11 cellular contexts compared by ENCODE assay signal in genomic region chr11:64385953-64386704, GRCh38. TPM values are rescaled to one million over a fixed set of nuclear protein-coding genes. Genes with fewer than 3 reads are reported as not detected.
A peak's percentile ranks its signal among the peaks of the same experiment; 100 is the strongest.
DNase-seq lines count a peak whose midpoint lies in the region; ATAC-seq and TF ChIP-seq lines count a peak whose summit lies in the region.
"Had no signal": no experiment of that assay in that cellular context is flagged by ENCODE, and none has a peak within 500 bp of the region (broad histone marks: within the 10 kb centered on the region; RNA-seq: fewer than 3 reads in every experiment).

No MANE protein-coding gene starts in this region.

- POLR2A ChIA-PET in HCT116 (lab: Charles Lee): interaction anchor here (0.5 kb wide), 1 partner anchor 1619 kb away, joined by 3 read pairs; no protein-coding TSS in a partner anchor

- H3K27me3 Mint-ChIP-seq in effector memory CD8-positive, alpha-beta T cell: peaks cover 5 to 35% of the 10 kb centered on the region in 2 donors

- no peaks in the 10 kb centered on the region for H4K20me1 ChIP-seq in HCT116 (ENCODE audit: insufficient read depth)

- H3K27me3 ChIP-seq in HCT116 (ENCODE audit: insufficient read depth, low read length) (no peaks in the 10 kb centered on the region), colonic mucosa (no peaks in the 10 kb centered on the region)

- H3K9me3 ChIP-seq in HCT116 (ENCODE audit: control insufficient read depth in 1 of 2, insufficient read depth in 1 of 2, low read depth in 1 of 2, low read length in 2 of 2) (no peaks in the 10 kb centered on the region), colonic mucosa (no peaks in the 10 kb centered on the region)

- intact Hi-C loops in HCT116 (cut with micrococcal nuclease): no loop called here
- intact Hi-C loops in colonic mucosa (cut with DNase I): no loop called here

- peak; percentile 24 for DNase-seq in ACHN
- DNase-seq in HCT116 (ENCODE audit: low read depth, low spot score): peak; percentile 38
- peak; percentile 91 for DNase-seq in RPMI7951 (ENCODE audit: low read depth)
- no peak for DNase-seq in effector memory CD8-positive, alpha-beta T cell
- no peak for DNase-seq in NCI-H1436 treated with DMSO at 0.1 percent for 48 hours (lab: John Stamatoyannopoulos, UW)
- DNase-seq in colonic mucosa: no peak
- DNase-seq in COLO668 (lab: John Stamatoyannopoulos, UW; ENCODE audit: unreplicated experiment): no peak
- DNase-seq: H9, left cardiac atrium had no signal

- H3K36me3 ChIP-seq in HCT116 (ENCODE audit: control insufficient read depth in 1 of 2, insufficient read depth in 2 of 2, low read length in 2 of 2) (no peaks in the 10 kb centered on the region), colonic mucosa (no peaks in the 10 kb centered on the region)

- H3K9ac ChIP-seq in HCT116 (ENCODE audit: low read length) (no peak overlapping the region), colonic mucosa (ENCODE audit: low read depth in 2 of 2, low read length in 2 of 2) (no peak overlapping the region)

- CTCF ChIA-PET in HCT116 (lab: Charles Lee): interaction anchor here (1.5 kb wide), 1 partner anchor 63 kb away, joined by 5 read pairs; no protein-coding TSS in a partner anchor

- no peak overlapping the region for H2AFZ ChIP-seq in HCT116 (ENCODE audit: low read depth, low read length, poor library complexity, severe bottlenecking)

- H3K4me3 Mint-ChIP-seq in effector memory CD8-positive, alpha-beta T cell: no peak overlapping the region
- H3K4me3 Mint-ChIP-seq: H9; T-helper 1 cell treated with Interleukin-12 subunit alpha and Interleukin-12 subunit beta and Interleukin-4 antibody, amounts not matched to agents 30 μg/mL and 1 μg/mL, for 36 hours had no signal

- H3K4me3 ChIP-seq in HCT116 (replicated peaks in 1 of 2; ENCODE audit: low read depth in 1 of 2, low read length in 2 of 2) (no peak overlapping the region), colonic mucosa (no peak overlapping the region)

- TF ChIP-seq CTCF in HCT116 (IDR thresholded peaks at IDR 0.05 in 2 of 3, conservative IDR thresholded peaks at IDR 0.05 in 1 of 3; ENCODE audit: borderline replicate concordance in 1 of 3, insufficient read depth in 1 of 3, low read depth in 2 of 3, low read length in 2 of 3): no peak
- no peak for TF ChIP-seq CTCF in colonic mucosa (IDR thresholded peaks at IDR 0.05)

- no peak overlapping the region for H3K27ac Mint-ChIP-seq in effector memory CD8-positive, alpha-beta T cell
- H3K27ac Mint-ChIP-seq: H9 had no signal

- peak overlapping the region; percentile 56 for H3K4me2 ChIP-seq in HCT116 (ENCODE audit: low read length)

- no peak for TF ChIP-seq POLR2A in HCT116 (IDR thresholded peaks at IDR 0.05; ENCODE audit: borderline replicate concordance, extremely low read depth, insufficient read depth, insufficient read length)

- no peak overlapping the region for H3K27ac ChIP-seq in HCT116 (ENCODE audit: low read depth, low read length)
- H3K27ac ChIP-seq in colonic mucosa: no peak overlapping the region

- no TSS peak for BruUV-seq in HCT116 (replicated peaks; lab: Mats Ljungman, UMichigan)

- H3K4me1 Mint-ChIP-seq in effector memory CD8-positive, alpha-beta T cell (ENCODE audit: low read depth in 2 of 2): peaks cover 21 to 25% of the 10 kb centered on the region in 2 donors

- no peaks in the 10 kb centered on the region for H3K36me3 Mint-ChIP-seq in effector memory CD8-positive, alpha-beta T cell (ENCODE audit: insufficient read depth)

- ATAC-seq in HCT116 (peak; percentile 65), HG03432 (IDR thresholded peaks at IDR 0.05; ENCODE audit: unreplicated experiment) (no peak)
- ATAC-seq in effector memory CD8-positive, alpha-beta T cell (replicated peaks): peak; percentile 35

- H3K79me2 ChIP-seq in HCT116 (ENCODE audit: insufficient read depth, low read length): no peaks in the 10 kb centered on the region

- no peaks in the 10 kb centered on the region for H3K9me3 Mint-ChIP-seq in effector memory CD8-positive, alpha-beta T cell

- H3K9me2 ChIP-seq in HCT116 (ENCODE audit: insufficient read depth): no peaks in the 10 kb centered on the region

- H3K4me1 ChIP-seq in HCT116 (ENCODE audit: control insufficient read depth in 1 of 2, insufficient read depth in 2 of 2, low read length in 2 of 2): peaks cover 8 to 35% of the 10 kb centered on the region in 2 experiments
- no peaks in the 10 kb centered on the region for H3K4me1 ChIP-seq in colonic mucosa

- RAD21 ChIA-PET in HCT116 (lab: Charles Lee; ENCODE audit: low non-redundant PET in 1 of 2, low total read pairs in 2 of 2, uncharacterized antibody in 2 of 2, unreplicated experiment in 2 of 2): no interaction called here

- in situ Hi-C loops in ACHN (cut with HindIII; ENCODE audit: low pct_ligation_motif_present, low pct_unique_long_range_greater_than_20kb, low sequenced_read_pairs): no loop called here

- TF ChIP-seq RAD21 in HCT116 (IDR thresholded peaks at IDR 0.05; ENCODE audit: low read depth): no peak

TF ChIP-seq in HCT116, 20 proteins besides CTCF, POLR2A, EP300 and RAD21 (continues in another document):
- no peak for TF ChIP-seq TCF7L2 (IDR thresholded peaks at IDR 0.05; ENCODE audit: borderline replicate concordance, extremely low read depth, insufficient read depth, insufficient read length)
- TF ChIP-seq FOSL1 (IDR thresholded peaks at IDR 0.05; ENCODE audit: low read depth): peak; percentile 37; the same call in 1 of the 2 replicates
- peak; percentile 46; the same call in 1 of the 2 replicates for TF ChIP-seq SP1 (IDR thresholded peaks at IDR 0.05; ENCODE audit: low read depth)
- no peak for TF ChIP-seq EGR1 (IDR thresholded peaks at IDR 0.05; ENCODE audit: low read depth)
- no peak for TF ChIP-seq POLR2AphosphoS5 (IDR thresholded peaks at IDR 0.05; ENCODE audit: low read depth, low read length)
- no peak for TF ChIP-seq ELF1 (IDR thresholded peaks at IDR 0.05; ENCODE audit: borderline replicate concordance, low read depth)
- TF ChIP-seq EZH2 (IDR thresholded peaks at IDR 0.05): no peak
- TF ChIP-seq ZNF274 (IDR thresholded peaks at IDR 0.05; ENCODE audit: low read depth, low read length): no peak
- TF ChIP-seq, protein P1, sequence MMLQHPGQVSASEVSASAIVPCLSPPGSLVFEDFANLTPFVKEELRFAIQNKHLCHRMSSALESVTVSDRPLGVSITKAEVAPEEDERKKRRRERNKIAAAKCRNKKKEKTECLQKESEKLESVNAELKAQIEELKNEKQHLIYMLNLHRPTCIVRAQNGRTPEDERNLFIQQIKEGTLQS (IDR thresholded peaks at IDR 0.05): 0 out of 2 replicates have a peak, but pooled peaks have one; percentile 22
- no peak for TF ChIP-seq REST (IDR thresholded peaks at IDR 0.05; ENCODE audit: low read depth)
- no peak for TF ChIP-seq CBX3 (IDR thresholded peaks at IDR 0.05; ENCODE audit: low read depth)
- TF ChIP-seq CEBPB (IDR thresholded peaks at IDR 0.05; ENCODE audit: low read depth): peak; percentile 54
- TF ChIP-seq YY1 (IDR thresholded peaks at IDR 0.05; ENCODE audit: extremely low read depth, insufficient replicate concordance, low read depth, low read length): no peak
- TF ChIP-seq JUND (IDR thresholded peaks at IDR 0.05): peak; percentile 28; the same call in 1 of the 2 replicates
- TF ChIP-seq, protein P2, sequence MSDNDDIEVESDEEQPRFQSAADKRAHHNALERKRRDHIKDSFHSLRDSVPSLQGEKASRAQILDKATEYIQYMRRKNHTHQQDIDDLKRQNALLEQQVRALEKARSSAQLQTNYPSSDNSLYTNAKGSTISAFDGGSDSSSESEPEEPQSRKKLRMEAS (IDR thresholded peaks at IDR 0.05): 0 out of 2 replicates have a peak, but pooled peaks have one; percentile 14
- no peak for TF ChIP-seq ZFX (IDR thresholded peaks at IDR 0.05)
- no peak for TF ChIP-seq EZH2phosphoT487 (IDR thresholded peaks at IDR 0.05; ENCODE audit: borderline replicate concordance)

RNA-seq across cellular contexts. Expression of gene RPS6KA4, which starts 27.2 kb away (rescaled TPM):
- total RNA-seq in HCT116 (2021; ENCODE audit: unreplicated experiment): 67.3 TPM
- 47.4 and 53.2 TPM in 2 replicates for polyA plus RNA-seq in HCT116 (2012)
- total RNA-seq in RPMI7951 (2014; rRNA removed; shearing (Covaris generic)): 20.8 and 35.0 TPM in 2 replicates
- total RNA-seq in colonic mucosa: 10 to 100 TPM; 28.9 to 59.1 TPM

RNA-seq across cellular contexts. Expression of gene CCDC88B, which starts 46.1 kb away (rescaled TPM):
- 14.7 TPM for total RNA-seq in HCT116 (2021; ENCODE audit: unreplicated experiment)
- 18.7 and 19.8 TPM in 2 replicates for polyA plus RNA-seq in HCT116 (2012)
- total RNA-seq in RPMI7951 (2014; rRNA removed; shearing (Covaris generic)): 1.2 and 2.8 TPM in 2 replicates
- total RNA-seq in colonic mucosa: 10 to 100 TPM; 15.0 to 52.2 TPM

Comparison
In these comparisons a context has a peak if more than half of its experiments do, and no peak if none do; other contexts are left out.
1. DNase-seq: peak in ACHN (single experiment), HCT116 (single experiment) and RPMI7951 (single experiment); none in effector memory CD8-positive, alpha-beta T cell (0 of 3), NCI-H1436 treated with DMSO at 0.1 percent for 48 hours (single experiment), colonic mucosa (single experiment) and COLO668 (single experiment).